1 cellular context compared by ENCODE assay signal in genomic region chr5:152061095-152061494, GRCh38.
TF ChIP-seq lines count a peak whose summit lies in the region.

No MANE protein-coding gene starts in this region.

TF ChIP-seq in WTC11, 78 proteins besides CTCF, POLR2A, EP300 and RAD21 (continued from another document):
- no peak for TF ChIP-seq FOXP4 (CRISPR knock-in tag; IDR thresholded peaks at IDR 0.05)
TF ChIP-seq in WTC11: peak in this region for 0.
